ENCODE assay signal across 21 cellular contexts in the genomic region with DNA sequence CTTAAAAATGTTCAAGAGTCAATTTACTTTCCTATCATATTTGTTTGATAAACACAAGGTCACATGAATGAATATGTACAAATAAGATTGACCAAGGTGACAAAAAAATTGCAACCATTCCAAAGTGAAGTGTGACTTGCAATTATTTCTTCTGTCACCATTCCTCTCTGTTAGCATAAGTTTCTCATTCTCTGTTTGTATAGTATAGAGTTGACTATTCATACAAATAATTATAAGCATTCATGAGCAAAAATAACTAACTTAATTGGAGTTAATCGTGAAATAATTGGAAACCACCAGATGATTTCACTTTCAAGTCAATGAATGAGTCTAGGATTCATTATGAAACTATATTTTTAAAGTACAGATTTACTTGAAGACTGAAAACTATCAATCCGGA.
"Had no signal": no experiment of that assay in that cellular context is flagged by ENCODE, and none has a peak within 500 bp of the region (broad histone marks: within the 10 kb centered on the region; RNA-seq: fewer than 3 reads in every experiment).

No MANE protein-coding gene starts in this region.

- ATAC-seq: esophagus mucosa; gastrocnemius medialis; mucosa of descending colon; naive thymus-derived CD4-positive, alpha-beta T cell; sciatic nerve; stimulated activated memory B cell treated with anti-CD40 and anti-IgM and Interleukin-4, amounts not matched to agents 10 μg/mL and 1 μg/mL and 100 μg/mL, for 72 hours; stimulated activated naive CD8-positive, alpha-beta T cell treated with anti-CD3 and anti-CD28 coated beads, Interleukin-15, Interleukin-2, amounts not matched to agents 100 U/mL and 50 U/mL, for 24 hours had no signal

- DNase-seq: colonic mucosa; effector CD8-positive, alpha-beta T cell; endodermal cell; foreskin fibroblast; gastrocnemius medialis; head of caudate nucleus; kidney; mucosa of descending colon; naive thymus-derived CD4-positive, alpha-beta T cell; stimulated activated CD4-positive, alpha-beta T cell treated with anti-CD3 and anti-CD28 coated beads, Interleukin-2, amount 100 ng/mL, for 24 hours; stimulated activated CD4-positive, alpha-beta T cell treated with anti-CD3 and anti-CD28 coated beads, Interleukin-4, amount 100 ng/mL, for 4 hours; stimulated activated naive CD8-positive, alpha-beta T cell treated with anti-CD3 and anti-CD28 coated beads, Interleukin-15, Interleukin-2, amounts not matched to agents 100 U/mL and 50 U/mL, for 24 hours; upper lobe of left lung had no signal

- H3K27ac ChIP-seq: colonic mucosa, epithelial cell of prostate, gastrocnemius medialis, neural progenitor cell, parathyroid adenoma, thoracic aorta, tibial nerve, upper lobe of left lung had no signal
